ENCODE assay signal across 2 cellular contexts in genomic region chr4:7858498-7858897, GRCh38.
TF ChIP-seq lines count a peak whose summit lies in the region.

No MANE protein-coding gene starts in this region.

TF ChIP-seq in A549, 52 proteins besides CTCF, POLR2A, EP300 and RAD21:
- TF ChIP-seq E2F6 (IDR thresholded peaks at IDR 0.05; ENCODE audit: borderline replicate concordance, low read depth) (no peak), HOXB5 (CRISPR knock-in tag; IDR thresholded peaks at IDR 0.05) (no peak), POLR2AphosphoS2 (conservative IDR thresholded peaks at IDR 0.05; ENCODE audit: low read length) (no peak), MAFK (IDR thresholded peaks at IDR 0.05; ENCODE audit: partially characterized antibody) (no peak), KDM1A (IDR thresholded peaks at IDR 0.05; ENCODE audit: low read depth) (no peak)

TF ChIP-seq in GM23338, 12 proteins besides CTCF, POLR2A, EP300 and RAD21:
- TF ChIP-seq REST (IDR thresholded peaks at IDR 0.05; ENCODE audit: unreplicated experiment), result no peak
- TF ChIP-seq EZH2phosphoT487 (IDR thresholded peaks at IDR 0.05; ENCODE audit: unreplicated experiment), result no peak
- no peak for TF ChIP-seq ETS1 (IDR thresholded peaks at IDR 0.05)
- TF ChIP-seq ZNF114 (CRISPR knock-in tag; IDR thresholded peaks at IDR 0.05), result no peak
- no peak for TF ChIP-seq POLR2AphosphoS5 (IDR thresholded peaks at IDR 0.05; ENCODE audit: low read depth)
